9 cellular contexts compared by ENCODE assay signal in the genomic region with DNA sequence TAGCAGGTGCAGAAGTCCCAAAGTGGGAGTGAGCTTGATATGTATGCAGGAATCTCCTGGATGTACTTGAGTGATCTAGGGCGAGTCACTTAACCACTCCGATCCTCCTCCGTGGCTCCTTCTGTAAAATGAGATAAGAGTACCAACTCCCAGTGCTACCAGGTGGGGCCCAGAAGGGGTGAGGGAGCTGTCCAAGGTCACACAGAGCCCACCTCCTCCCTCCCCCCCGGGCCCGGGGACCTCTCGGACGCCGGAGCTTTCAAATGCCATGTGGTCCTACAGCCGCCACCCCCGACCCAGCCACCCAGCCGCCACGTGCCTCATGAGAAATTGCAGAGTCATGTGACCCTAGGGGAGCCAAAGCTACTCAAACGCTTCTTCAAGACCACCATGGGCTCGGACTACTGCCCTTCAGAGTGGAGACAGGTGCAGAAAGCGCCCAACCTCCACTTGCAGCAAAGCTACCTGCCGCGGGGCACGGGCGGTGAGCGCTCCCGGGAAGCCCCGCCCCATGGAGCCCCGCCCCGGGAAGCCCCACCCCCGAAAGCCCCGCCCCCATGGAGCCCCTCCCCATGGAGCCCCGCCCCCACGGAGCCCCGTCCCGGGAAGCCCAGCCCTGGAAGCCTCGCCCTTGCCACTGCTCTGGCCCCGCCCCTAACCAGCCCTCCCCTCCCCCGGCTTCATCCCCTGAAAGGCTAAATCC. TPM values are rescaled to one million over a fixed set of nuclear protein-coding genes. Genes with fewer than 3 reads are reported as not detected.
A peak's percentile ranks its signal among the peaks of the same experiment; 100 is the strongest.
DNase-seq lines count a peak whose midpoint lies in the region; ATAC-seq and TF ChIP-seq lines count a peak whose summit lies in the region.
"Had no signal": no experiment of that assay in that cellular context is flagged by ENCODE, and none has a peak within 500 bp of the region (broad histone marks: within the 10 kb centered on the region; RNA-seq: fewer than 3 reads in every experiment).

No MANE protein-coding gene starts in this region.

- ATAC-seq in CD4-positive, CD25-positive, alpha-beta regulatory T cell (ENCODE audit: low read depth in 2 of 2) = peak; percentile 14 to 38
- ATAC-seq in upper lobe of right lung (peak; percentile 70), GM21528 (IDR thresholded peaks at IDR 0.05; ENCODE audit: low FRiP score, unreplicated experiment) (no peak), GM21381 (IDR thresholded peaks at IDR 0.05; ENCODE audit: unreplicated experiment) (no peak)

- peak overlapping the region; percentile 69 for H3K18ac ChIP-seq in H9 (ENCODE audit: insufficient read length, low read depth, low read length)

- intact Hi-C loops in upper lobe of right lung (cut with DNase I) = no loop called here

- no peak overlapping the region for H3K4me3 ChIP-seq in CD4-positive, CD25-positive, alpha-beta regulatory T cell (ENCODE audit: low read depth, low read length)
- H3K4me3 ChIP-seq in iPS-15b (ENCODE audit: low read depth, low read length) (peak overlapping the region; percentile 54), upper lobe of right lung (no peak overlapping the region)
- no peak overlapping the region for H3K4me3 ChIP-seq in CD8-positive, alpha-beta memory T cell (ENCODE audit: low read length)

- no peak overlapping the region for H4K5ac ChIP-seq in H9 (ENCODE audit: insufficient read length, low read depth, low read length)

- CTCF ChIA-PET in CD8-positive, alpha-beta memory T cell (lab: Charles Lee) = no interaction called here

- H2AFZ ChIP-seq in H9 (ENCODE audit: low read length) = peak overlapping the region; percentile 97

- H2BK120ac ChIP-seq in H9 (ENCODE audit: low read depth, low read length, poor library complexity, severe bottlenecking) = no peak overlapping the region

- H3K4me1 Mint-ChIP-seq in CD4-positive, CD25-positive, alpha-beta regulatory T cell = peaks cover 0 to 19% (median 4%) of the 10 kb centered on the region in 4 donors
- peaks cover 18 to 28% of the 10 kb centered on the region in 2 experiments for H3K4me1 Mint-ChIP-seq in H9
- peaks cover 7 to 12% (median 8%) of the 10 kb centered on the region in 3 donors for H3K4me1 Mint-ChIP-seq in CD8-positive, alpha-beta memory T cell

- H3K23me2 ChIP-seq in H9 (ENCODE audit: insufficient read length, low read depth, low read length, poor library complexity, severe bottlenecking) = peaks cover 7% of the 10 kb centered on the region

- peaks cover 55% of the 10 kb centered on the region for H3K27me3 Mint-ChIP-seq in CD4-positive, CD25-positive, alpha-beta regulatory T cell
- peaks cover 46% of the 10 kb centered on the region for H3K27me3 Mint-ChIP-seq in H9 (ENCODE audit: low read depth)
- H3K27me3 Mint-ChIP-seq in CD8-positive, alpha-beta memory T cell = peaks cover 43 to 56% of the 10 kb centered on the region in 2 donors

- peak overlapping the region; percentile 85 for H3K4me2 ChIP-seq in H9 (ENCODE audit: insufficient read depth, insufficient read length, low read length)

- no peak for DNase-seq in CD4-positive, CD25-positive, alpha-beta regulatory T cell
- DNase-seq in H9 = no peak
- DNase-seq in upper lobe of right lung = no peak
- DNase-seq in CD8-positive, alpha-beta memory T cell = no peak

- H3K27me3 ChIP-seq in CD4-positive, CD25-positive, alpha-beta regulatory T cell (ENCODE audit: control insufficient read depth, insufficient read depth, low read length) = peaks cover 5% of the 10 kb centered on the region
- H3K27me3 ChIP-seq in H9 (ENCODE audit: insufficient read depth, low read length) = peaks cover 3% of the 10 kb centered on the region; the same call in 1 of the 2 replicates
- peaks cover 12% of the 10 kb centered on the region for H3K27me3 ChIP-seq in iPS-15b (ENCODE audit: control insufficient read depth, insufficient read depth, low read length)
- peaks cover 20% of the 10 kb centered on the region for H3K27me3 ChIP-seq in upper lobe of right lung
- H3K27me3 ChIP-seq in CD8-positive, alpha-beta memory T cell (ENCODE audit: insufficient read depth, low read length, poor library complexity, severe bottlenecking) = peaks cover 9% of the 10 kb centered on the region

- no peaks in the 10 kb centered on the region for H3K79me2 ChIP-seq in H9 (ENCODE audit: insufficient read depth, low read length)

- H3K4ac ChIP-seq in H9 (ENCODE audit: low read depth, low read length) = no peak overlapping the region

- no peaks in the 10 kb centered on the region for H4K20me1 ChIP-seq in H9 (ENCODE audit: control insufficient read depth, insufficient read depth, insufficient read length)

- no peak overlapping the region for H3K23ac ChIP-seq in H9 (ENCODE audit: insufficient read length, low read depth, low read length)

- no peaks in the 10 kb centered on the region for H3K36me3 ChIP-seq in CD4-positive, CD25-positive, alpha-beta regulatory T cell (ENCODE audit: control insufficient read depth, insufficient read depth, low read length)
- H3K36me3 ChIP-seq in iPS-15b (ENCODE audit: control insufficient read depth, insufficient read depth, low read length) (no peaks in the 10 kb centered on the region), upper lobe of right lung (no peaks in the 10 kb centered on the region)
- no peaks in the 10 kb centered on the region for H3K36me3 ChIP-seq in CD8-positive, alpha-beta memory T cell (ENCODE audit: insufficient read depth, low read length)

- H3K9ac ChIP-seq in H9 (ENCODE audit: extremely low read depth, insufficient read length, low read length) (no peak overlapping the region), iPS-15b (ENCODE audit: low read depth, low read length) (no peak overlapping the region)

- H3K9me3 Mint-ChIP-seq in CD4-positive, CD25-positive, alpha-beta regulatory T cell = peaks cover 0 to 4% (median 0%) of the 10 kb centered on the region in 7 donors
- peaks cover 0 to 3% of the 10 kb centered on the region in 2 experiments; a peak in 1 of 5 replicates for H3K9me3 Mint-ChIP-seq in H9
- H3K9me3 Mint-ChIP-seq in CD8-positive, alpha-beta memory T cell = no peaks in the 10 kb centered on the region

- H2AK5ac ChIP-seq in H9 (ENCODE audit: insufficient read length, low read length) = no peak overlapping the region

- POLR2A ChIA-PET in CD8-positive, alpha-beta memory T cell (lab: Charles Lee) = interaction anchor here (0.7 kb wide), 1 partner anchor 19 kb away, joined by 9 read pairs; no protein-coding TSS in a partner anchor

- no peak overlapping the region for H4K91ac ChIP-seq in H9 (ENCODE audit: insufficient read length, low read depth, low read length)

- H3K9me3 ChIP-seq in CD4-positive, CD25-positive, alpha-beta regulatory T cell (ENCODE audit: control insufficient read depth in 2 of 2, low read length in 2 of 2) = no peaks in the 10 kb centered on the region
- H3K9me3 ChIP-seq in H9 (ENCODE audit: control insufficient read depth, low read depth, low read length) (no peaks in the 10 kb centered on the region), iPS-15b (ENCODE audit: control insufficient read depth, insufficient read depth, low read length) (no peaks in the 10 kb centered on the region), upper lobe of right lung (no peaks in the 10 kb centered on the region)
- H3K9me3 ChIP-seq in CD8-positive, alpha-beta memory T cell (ENCODE audit: low read length) = no peaks in the 10 kb centered on the region

- no peak overlapping the region for H2BK5ac ChIP-seq in H9 (ENCODE audit: insufficient read length, low read length)

- no peak overlapping the region for H3T11ph ChIP-seq in H9 (ENCODE audit: low read length)

- no peak overlapping the region for H3K27ac ChIP-seq in CD4-positive, CD25-positive, alpha-beta regulatory T cell (ENCODE audit: insufficient read depth, low read length, poor library complexity, severe bottlenecking)
- H3K27ac ChIP-seq in H9 (ENCODE audit: insufficient read length, low read depth, low read length) (no peak overlapping the region), VCaP (peak overlapping the region; percentile 59), upper lobe of right lung (no peak overlapping the region)
- H3K27ac ChIP-seq in CD8-positive, alpha-beta memory T cell (ENCODE audit: low read depth, low read length) = no peak overlapping the region
- H3K27ac ChIP-seq: HL-60 had no signal

- no peak overlapping the region for H2BK20ac ChIP-seq in H9 (ENCODE audit: low read depth, low read length, poor library complexity, severe bottlenecking)

- no peak overlapping the region for H3K27ac Mint-ChIP-seq in CD4-positive, CD25-positive, alpha-beta regulatory T cell
- H3K27ac Mint-ChIP-seq in H9 = peak overlapping the region in 1 of 3 experiments; percentile 91; a peak in 2 of 7 replicates
- peak overlapping the region in 1 of 8 donors; percentile 19 for H3K27ac Mint-ChIP-seq in CD8-positive, alpha-beta memory T cell

- H3K14ac ChIP-seq in H9 (ENCODE audit: insufficient read depth, low read length) = no peak overlapping the region; the same call in 1 of the 2 replicates

- no peak for TF ChIP-seq CTCF in H9 (conservative IDR thresholded peaks at IDR 0.05)
- TF ChIP-seq CTCF in VCaP (conservative IDR thresholded peaks at IDR 0.05) = no peak
- no peak for TF ChIP-seq CTCF in upper lobe of right lung (IDR thresholded peaks at IDR 0.05)

- H3K36me3 Mint-ChIP-seq in CD4-positive, CD25-positive, alpha-beta regulatory T cell = no peaks in the 10 kb centered on the region
- H3K36me3 Mint-ChIP-seq in H9 (ENCODE audit: insufficient read depth in 1 of 3, low read depth in 3 of 3) = no peaks in the 10 kb centered on the region
- no peaks in the 10 kb centered on the region for H3K36me3 Mint-ChIP-seq in CD8-positive, alpha-beta memory T cell

- no peak overlapping the region for H4K8ac ChIP-seq in H9 (replicated peaks; ENCODE audit: insufficient read length, low read depth, low read length)

- H3K56ac ChIP-seq in H9 (ENCODE audit: insufficient read length, low read depth, low read length) = no peak overlapping the region

- H2BK15ac ChIP-seq in H9 (ENCODE audit: low read depth, low read length) = no peak overlapping the region

- H3K4me1 ChIP-seq in CD4-positive, CD25-positive, alpha-beta regulatory T cell (ENCODE audit: control insufficient read depth, insufficient read depth, low read length, poor library complexity, severe bottlenecking) = peaks cover 11% of the 10 kb centered on the region
- H3K4me1 ChIP-seq in H9 (ENCODE audit: insufficient read depth, low read length) (no peaks in the 10 kb centered on the region; the same call in 1 of the 2 replicates), iPS-15b (ENCODE audit: control insufficient read depth, insufficient read depth, low read length) (peaks cover 4% of the 10 kb centered on the region), upper lobe of right lung (peaks cover 7% of the 10 kb centered on the region)
- H3K4me1 ChIP-seq in CD8-positive, alpha-beta memory T cell (ENCODE audit: insufficient read depth, low read length) = peaks cover 8% of the 10 kb centered on the region

- H3K4me3 Mint-ChIP-seq in CD4-positive, CD25-positive, alpha-beta regulatory T cell = no peak overlapping the region
- H3K4me3 Mint-ChIP-seq in H9 = peak overlapping the region; percentile 51 to 74
- peak overlapping the region in 3 of 7 donors; percentile 29 to 41 (median 32) for H3K4me3 Mint-ChIP-seq in CD8-positive, alpha-beta memory T cell

- H2BK12ac ChIP-seq in H9 (ENCODE audit: insufficient read length, low read depth, low read length) = no peak overlapping the region

- no CpG with 5 or more reads among the region's 33 CpGs for WGBS in H9 (ENCODE audit: extremely low coverage, insufficient read length, low lambda C conversion rate)

- H3K79me1 ChIP-seq in H9 (ENCODE audit: insufficient read depth, low read depth, low read length, poor library complexity, severe bottlenecking) = no peaks in the 10 kb centered on the region

RNA-seq across cellular contexts. Expression of a gene that starts 10.1 kb away (rescaled TPM):
- 0.30 TPM for total RNA-seq in CD4-positive, CD25-positive, alpha-beta regulatory T cell
- under 1 TPM in 3 of 4 donors, not detected in 1; 0.11 to 0.24 (median 0.21) TPM for polyA plus RNA-seq in CD4-positive, CD25-positive, alpha-beta regulatory T cell
- total RNA-seq in H9 (2021) = 40.5 and 41.5 TPM in 2 replicates
- total RNA-seq in upper lobe of right lung = 56.9 TPM
- 1 to 10 TPM; 7.6 to 8.9 TPM for total RNA-seq in CD8-positive, alpha-beta memory T cell
- polyA plus RNA-seq in CD8-positive, alpha-beta memory T cell = 2.5 TPM

RNA-seq across cellular contexts. Expression of a gene that starts 16.6 kb away (rescaled TPM):
- 12.3 TPM for total RNA-seq in CD4-positive, CD25-positive, alpha-beta regulatory T cell
- 10 to 100 TPM in 2 of 4 donors, 1 to 10 TPM in 2; 8.6 to 15.2 (median 10.3) TPM for polyA plus RNA-seq in CD4-positive, CD25-positive, alpha-beta regulatory T cell
- 15.7 and 18.7 TPM in 2 replicates for total RNA-seq in H9 (2021)
- total RNA-seq in upper lobe of right lung = 55.0 TPM
- 10 to 100 TPM; 19.4 to 19.6 TPM for total RNA-seq in CD8-positive, alpha-beta memory T cell
- polyA plus RNA-seq in CD8-positive, alpha-beta memory T cell = 11.6 TPM

RNA-seq across cellular contexts. Expression of a gene that starts 17.0 kb away (rescaled TPM):
- not detected for total RNA-seq in CD4-positive, CD25-positive, alpha-beta regulatory T cell
- 1 to 10 TPM in 2 of 4 donors, under 1 TPM in 2; 0.23 to 1.5 (median 0.76) TPM for polyA plus RNA-seq in CD4-positive, CD25-positive, alpha-beta regulatory T cell
- total RNA-seq in H9 (2021) (2.4 and 2.8 TPM in 2 replicates), upper lobe of right lung (3.6 TPM)
- under 1 TPM; 0.94 to 0.95 TPM for total RNA-seq in CD8-positive, alpha-beta memory T cell
- 1.7 TPM for polyA plus RNA-seq in CD8-positive, alpha-beta memory T cell

RNA-seq across cellular contexts. Expression of a gene that starts 29.7 kb away (rescaled TPM):
- 106 TPM for total RNA-seq in CD4-positive, CD25-positive, alpha-beta regulatory T cell
- polyA plus RNA-seq in CD4-positive, CD25-positive, alpha-beta regulatory T cell = 1 to 10 TPM; 6.6 to 9.2 (median 7.2) TPM
- total RNA-seq in H9 (2021) (130 and 135 TPM in 2 replicates), upper lobe of right lung (190 TPM)
- total RNA-seq in CD8-positive, alpha-beta memory T cell = 100 to 1,000 TPM; 112 to 117 TPM
- polyA plus RNA-seq in CD8-positive, alpha-beta memory T cell = 17.1 TPM

Comparison
In these comparisons a context has a peak if more than half of its experiments do, and no peak if none do; other contexts are left out.
1. ATAC-seq: peak in CD4-positive, CD25-positive, alpha-beta regulatory T cell (2 of 2) and upper lobe of right lung (single experiment); none in GM21528 (single experiment) and GM21381 (single experiment).
2. H3K4me3 Mint-ChIP-seq: peak in H9 (2 of 2); none in CD4-positive, CD25-positive, alpha-beta regulatory T cell (0 of 4).